Comparison of ENCODE assay signal across 24 cellular contexts in genomic region chr7:37578350-37578749, GRCh38.
"Had no signal": no experiment of that assay in that cellular context is flagged by ENCODE, and none has a peak within 500 bp of the region (broad histone marks: within the 10 kb centered on the region; RNA-seq: fewer than 3 reads in every experiment).

No MANE protein-coding gene starts in this region.

- H3K79me2 ChIP-seq: parathyroid adenoma had no signal

- H3K27ac Mint-ChIP-seq: memory B cell; naive thymus-derived CD4-positive, alpha-beta T cell; natural killer cell treated with Interleukin-12 subunit alpha and Interleukin-12 subunit beta and Interleukin-15 and Interleukin-18, amount 100 ng/mL, for 72 hours; stimulated activated memory B cell treated with anti-CD40 and anti-IgM and Interleukin-4, amounts not matched to agents 10 μg/mL and 1 μg/mL and 100 μg/mL, for 72 hours; stimulated activated naive CD8-positive, alpha-beta T cell treated with anti-CD3 and anti-CD28 coated beads, Interleukin-15, amount 100 ng/mL, for 72 hours had no signal

- H3K9ac ChIP-seq: parathyroid adenoma had no signal

- DNase-seq: islet precursor cell; left ventricle myocardium inferior; midbrain; mucosa of descending colon; naive thymus-derived CD4-positive, alpha-beta T cell; nucleus accumbens; right lobe of liver; stimulated activated CD4-positive, alpha-beta T cell treated with anti-CD3 and anti-CD28 coated beads, Interleukin-1b, Interleukin-23, amount 100 ng/mL, for 48 hours; stimulated activated CD4-positive, alpha-beta T cell treated with anti-CD3 and anti-CD28 coated beads, Interleukin-2, amount 100 ng/mL, for 48 hours; stimulated activated CD4-positive, alpha-beta T cell treated with anti-CD3 and anti-CD28 coated beads, Interleukin-4, amount 100 ng/mL, for 4 hours; stimulated activated CD8-positive, alpha-beta memory T cell treated with anti-CD3 and anti-CD28 coated beads, Interleukin-4, amount 100 ng/mL, for 48 hours; stimulated activated naive CD4-positive, alpha-beta T cell treated with Interleukin-2 at 50 U/mL for 16 hours; stimulated activated naive CD8-positive, alpha-beta T cell treated with anti-CD3 and anti-CD28 coated beads, Interleukin-15, amount 100 ng/mL, for 72 hours; substantia nigra; transverse colon; upper lobe of left lung had no signal

- H3K27me3 ChIP-seq: right atrium auricular region, right lobe of liver, transverse colon, upper lobe of left lung, vagina had no signal

- H2AFZ ChIP-seq: parathyroid adenoma had no signal

- H3K36me3 Mint-ChIP-seq: memory B cell; naive thymus-derived CD4-positive, alpha-beta T cell; natural killer cell treated with Interleukin-12 subunit alpha and Interleukin-12 subunit beta and Interleukin-15 and Interleukin-18, amount 100 ng/mL, for 72 hours; stimulated activated memory B cell treated with anti-CD40 and anti-IgM and Interleukin-4, amounts not matched to agents 10 μg/mL and 1 μg/mL and 100 μg/mL, for 72 hours had no signal

- H3K9me3 ChIP-seq: left ventricle myocardium inferior, mucosa of descending colon, right atrium auricular region, right lobe of liver, transverse colon, upper lobe of left lung, vagina had no signal

- H3K4me2 ChIP-seq: smooth muscle cell had no signal

- H3K4me3 ChIP-seq: left ventricle myocardium inferior, lung, mucosa of descending colon, right atrium auricular region, right lobe of liver, smooth muscle cell, transverse colon, upper lobe of left lung, vagina had no signal

- ATAC-seq: mucosa of descending colon; naive thymus-derived CD4-positive, alpha-beta T cell; natural killer cell treated with Interleukin-12 subunit alpha and Interleukin-12 subunit beta and Interleukin-15 and Interleukin-18, amount 100 ng/mL, for 72 hours; right lobe of liver; stimulated activated memory B cell treated with anti-CD40 and anti-IgM and Interleukin-4, amounts not matched to agents 10 μg/mL and 1 μg/mL and 100 μg/mL, for 72 hours; stimulated activated naive CD8-positive, alpha-beta T cell treated with anti-CD3 and anti-CD28 coated beads, Interleukin-15, amount 100 ng/mL, for 72 hours had no signal

- H3K27ac ChIP-seq: left ventricle myocardium inferior, parathyroid adenoma, right atrium auricular region, right lobe of liver, transverse colon, upper lobe of left lung, vagina had no signal

- H3K4me1 ChIP-seq: left ventricle myocardium inferior, parathyroid adenoma, right atrium auricular region, right lobe of liver, transverse colon, upper lobe of left lung, vagina had no signal

- H3K36me3 ChIP-seq: left ventricle myocardium inferior, right atrium auricular region, right lobe of liver, transverse colon, upper lobe of left lung, vagina had no signal

- H3K4me1 Mint-ChIP-seq: memory B cell; naive thymus-derived CD4-positive, alpha-beta T cell; stimulated activated memory B cell treated with anti-CD40 and anti-IgM and Interleukin-4, amounts not matched to agents 10 μg/mL and 1 μg/mL and 100 μg/mL, for 72 hours; stimulated activated naive CD8-positive, alpha-beta T cell treated with anti-CD3 and anti-CD28 coated beads, Interleukin-15, amount 100 ng/mL, for 72 hours had no signal

- H3K9me3 Mint-ChIP-seq: memory B cell; natural killer cell treated with Interleukin-12 subunit alpha and Interleukin-12 subunit beta and Interleukin-15 and Interleukin-18, amount 100 ng/mL, for 72 hours; stimulated activated naive CD8-positive, alpha-beta T cell treated with anti-CD3 and anti-CD28 coated beads, Interleukin-15, amount 100 ng/mL, for 72 hours had no signal

- H3K4me3 Mint-ChIP-seq: memory B cell; naive thymus-derived CD4-positive, alpha-beta T cell; natural killer cell treated with Interleukin-12 subunit alpha and Interleukin-12 subunit beta and Interleukin-15 and Interleukin-18, amount 100 ng/mL, for 72 hours; stimulated activated memory B cell treated with anti-CD40 and anti-IgM and Interleukin-4, amounts not matched to agents 10 μg/mL and 1 μg/mL and 100 μg/mL, for 72 hours; stimulated activated naive CD8-positive, alpha-beta T cell treated with anti-CD3 and anti-CD28 coated beads, Interleukin-15, amount 100 ng/mL, for 72 hours had no signal
